Comparison of ENCODE assay signal across 8 cellular contexts in the genomic region with DNA sequence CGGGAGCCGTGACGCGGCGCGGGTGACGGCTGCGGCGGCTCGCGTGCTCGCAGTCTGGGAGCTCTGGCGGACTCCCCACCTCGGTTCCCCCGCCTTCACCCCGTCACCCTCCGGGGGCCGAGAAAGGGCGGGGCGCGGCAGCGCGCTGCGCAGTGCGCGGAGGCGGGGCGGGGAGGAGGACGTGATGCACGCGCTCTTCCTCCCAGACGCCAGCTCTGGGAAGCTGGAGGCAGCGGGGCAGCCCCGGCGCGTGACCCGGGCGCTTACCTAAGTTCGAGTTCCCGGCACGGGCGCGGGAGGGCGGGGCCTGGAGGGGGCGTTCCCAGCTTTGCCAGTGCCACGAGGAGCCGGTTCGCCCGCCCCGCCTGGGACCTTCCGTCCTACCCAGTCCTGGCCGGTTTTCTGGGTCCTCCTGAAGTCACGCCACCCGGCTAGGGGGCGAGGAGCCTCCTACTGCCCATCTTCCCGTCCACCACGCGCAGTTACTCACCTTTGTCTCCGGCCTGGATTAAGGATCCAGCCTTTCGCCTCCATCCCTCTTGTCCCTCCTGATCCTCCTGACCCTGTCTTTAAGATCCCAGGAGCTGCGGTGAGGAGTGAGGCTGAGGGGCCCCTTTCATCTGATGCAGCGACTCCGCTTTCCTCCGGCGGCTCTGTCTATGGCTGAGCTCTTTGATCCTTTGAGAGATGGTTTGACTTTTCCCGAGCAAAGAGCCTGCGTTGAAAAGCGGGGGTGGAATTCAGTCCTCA. TPM values are rescaled to one million over a fixed set of nuclear protein-coding genes. Genes with fewer than 3 reads are reported as not detected.
A peak's percentile ranks its signal among the peaks of the same experiment; 100 is the strongest.
DNase-seq lines count a peak whose midpoint lies in the region; ATAC-seq and TF ChIP-seq lines count a peak whose summit lies in the region.

No MANE protein-coding gene starts in this region.

- no peaks in the 10 kb centered on the region for H3K9me3 ChIP-seq in endodermal cell (ENCODE audit: control insufficient read depth, low read length)
- no peaks in the 10 kb centered on the region for H3K9me3 ChIP-seq in mesodermal cell (ENCODE audit: control insufficient read depth, low read length)

- no peaks in the 10 kb centered on the region for H3K27me3 Mint-ChIP-seq in endodermal cell (ENCODE audit: insufficient read depth)

- H3K36me3 Mint-ChIP-seq in endodermal cell (ENCODE audit: low read depth): no peaks in the 10 kb centered on the region

- H3K27me3 ChIP-seq in endodermal cell (ENCODE audit: control insufficient read depth, insufficient read depth, low read length, poor library complexity, severe bottlenecking): no peaks in the 10 kb centered on the region

- H3K4me1 Mint-ChIP-seq in endodermal cell: peaks cover 9% of the 10 kb centered on the region

- H3K4me3 ChIP-seq in endodermal cell (ENCODE audit: low read length): peak overlapping the region; percentile 89
- peak overlapping the region; percentile 69 for H3K4me3 ChIP-seq in mesodermal cell (ENCODE audit: extremely low read depth, insufficient read depth, low read length, poor library complexity, severe bottlenecking)

- peaks cover 21% of the 10 kb centered on the region for H3K36me3 ChIP-seq in endodermal cell (ENCODE audit: control insufficient read depth, insufficient read depth, low read length)
- no peaks in the 10 kb centered on the region for H3K36me3 ChIP-seq in mesodermal cell (ENCODE audit: control insufficient read depth, insufficient read depth, low read length)

- peak; percentile 76 for ATAC-seq in GM21390 (IDR thresholded peaks at IDR 0.05; ENCODE audit: unreplicated experiment)

- H3K9ac ChIP-seq in endodermal cell (ENCODE audit: extremely low read depth, low read length, poor library complexity, severe bottlenecking): peak overlapping the region; percentile 77

- H3K27ac ChIP-seq in endodermal cell (ENCODE audit: low read depth, low read length) (peak overlapping the region; percentile 98), mesodermal cell (ENCODE audit: low read depth, low read length, severe bottlenecking) (peak overlapping the region; percentile 97)

- H3K27ac Mint-ChIP-seq in endodermal cell: peak overlapping the region; percentile 97

- H3K4me1 ChIP-seq in endodermal cell (ENCODE audit: control insufficient read depth, insufficient read depth, low read length) (no peaks in the 10 kb centered on the region), mesodermal cell (ENCODE audit: control insufficient read depth, insufficient read depth, low read length, poor library complexity, severe bottlenecking) (peaks cover 4% of the 10 kb centered on the region)

- DNase-seq in Caki2 (ENCODE audit: low read depth) (peak; percentile 99), HUDEP-2 (lab: John Stamatoyannopoulos, UW; ENCODE audit: unreplicated experiment in 76 of 76) (peak; percentile 56 to 98 (median 96)), NOMO-1 treated with dmso at 0.1 percent for 144 hours (lab: John Stamatoyannopoulos, UW; ENCODE audit: unreplicated experiment) (peak; percentile 86), endodermal cell (peak; percentile 100)
- peak; percentile 99 for DNase-seq in activated CD8-positive, alpha-beta memory T cell treated with anti-CD3 and anti-CD28 coated beads, Interleukin-2, amount 50 U/mL, for 24 hours (ENCODE audit: extremely low read depth)
- peak; percentile 97 for DNase-seq in stimulated activated CD8-positive, alpha-beta memory T cell treated with anti-CD3 and anti-CD28 coated beads, Interleukin-15, amount 100 ng/mL, for 24 hours (ENCODE audit: low read depth)

- H3K9me3 Mint-ChIP-seq in endodermal cell: no peaks in the 10 kb centered on the region

- TF ChIP-seq CTCF in endodermal cell (conservative IDR thresholded peaks at IDR 0.05): no peak

- 0% methylated on average over 8 to 68 of the region's 68 CpGs for WGBS in endodermal cell (ENCODE audit: insufficient coverage in 1 of 2, insufficient read length in 1 of 2), 2 experiments
- 0% methylated on average over 44 to 56 of the region's 68 CpGs for WGBS in mesodermal cell (ENCODE audit: insufficient coverage in 2 of 2), 2 experiments

- in situ Hi-C loops in Caki2 (cut with HindIII; ENCODE audit: low pct_unique_long_range_greater_than_20kb, low sequenced_read_pairs): no loop called here

- H3K4me3 Mint-ChIP-seq in endodermal cell: peak overlapping the region; percentile 73

RNA-seq across cellular contexts. Expression of gene NAMPT, which starts 0.4 kb away (rescaled TPM):
- 88.3 and 109 TPM in 2 replicates for total RNA-seq in Caki2 (2014; rRNA removed; shearing (Covaris generic); ENCODE audit: low replicate concordance)
- 100 to 1,000 TPM; 101 to 111 TPM for total RNA-seq in endodermal cell
- 65.9 TPM for polyA plus RNA-seq in endodermal cell (2013, experiment 1 of 2)
- 60.9 TPM for polyA plus RNA-seq in endodermal cell (2013, experiment 2 of 2)
- polyA plus RNA-seq in mesodermal cell (2013, experiment 1 of 2): 60.5 TPM
- polyA plus RNA-seq in mesodermal cell (2013, experiment 2 of 2): 72.3 TPM

Comparison
In these comparisons a context has a peak if more than half of its experiments do, and no peak if none do; other contexts are left out.
1. Peak in every context shown above with its lines: DNase-seq, ATAC-seq, H3K4me3 ChIP-seq and H3K27ac ChIP-seq.